In genomic region chr3:61997112-61997511, GRCh38 we compare ENCODE assay signal across 19 cellular contexts.
DNase-seq lines count a peak whose midpoint lies in the region; ATAC-seq and TF ChIP-seq lines count a peak whose summit lies in the region.
"Had no signal": no experiment of that assay in that cellular context is flagged by ENCODE, and none has a peak within 500 bp of the region (broad histone marks: within the 10 kb centered on the region; RNA-seq: fewer than 3 reads in every experiment).

No MANE protein-coding gene starts in this region.

- H3K36me3 ChIP-seq in cardiac muscle cell (no peaks in the 10 kb centered on the region), right atrium auricular region (no peaks in the 10 kb centered on the region), SK-N-SH (replicated peaks in 1 of 2; ENCODE audit: control insufficient read depth in 1 of 2, insufficient read depth in 2 of 2, low read length in 1 of 2) (no peaks in the 10 kb centered on the region), ascending aorta (no peaks in the 10 kb centered on the region)
- H3K36me3 ChIP-seq: prostate gland, SJSA1 had no signal

- H3K9me3 ChIP-seq in cardiac muscle cell (ENCODE audit: low read depth) (no peaks in the 10 kb centered on the region), right atrium auricular region (no peaks in the 10 kb centered on the region), SK-N-SH (no peaks in the 10 kb centered on the region), ascending aorta (no peaks in the 10 kb centered on the region)
- H3K9me3 ChIP-seq: mucosa of descending colon, prostate gland, SJSA1 had no signal

- H3K9me2 ChIP-seq in SK-N-SH = no peaks in the 10 kb centered on the region

- no peaks in the 10 kb centered on the region for H4K20me1 ChIP-seq in SK-N-SH (ENCODE audit: insufficient read depth)

- DNase-seq in cardiac muscle cell (ENCODE audit: low read depth in 1 of 2, low spot score in 1 of 2) = no peak
- no peak for DNase-seq in right atrium auricular region (ENCODE audit: low spot score)
- peak; percentile 47 for DNase-seq in SK-N-SH
- DNase-seq in left ventricle myocardium superior = no peak
- no peak for DNase-seq in ascending aorta (ENCODE audit: low spot score in 2 of 2)
- DNase-seq in mesothelial cell of epicardium (ENCODE audit: low spot score in 2 of 2, unreplicated experiment in 2 of 2) = no peak
- no peak for DNase-seq in anterior cingulate cortex (lab: John Stamatoyannopoulos, UW)
- no peak for DNase-seq in left lobe of liver (ENCODE audit: low spot score)
- DNase-seq: activated CD4-positive, CD25-positive, alpha-beta regulatory T cell treated with anti-CD3 and anti-CD28 coated beads, Interleukin-2, amount 50 U/mL, for 72 hours; DMS 273 treated with DMSO at 0.1 percent for 48 hours; effector memory CD8-positive, alpha-beta T cell; mucosa of descending colon; NCI-H2171; stimulated activated CD4-positive, alpha-beta T cell treated with anti-CD3 and anti-CD28 coated beads, Interleukin-4, amount 100 ng/mL, for 4 hours had no signal

- ATAC-seq in left ventricle myocardium superior = peak; percentile 55
- ATAC-seq in left lobe of liver = no peak
- ATAC-seq: activated naive CD4-positive, alpha-beta T cell treated with anti-CD3 and anti-CD28 coated beads, Interleukin-2, amount 50 U/mL, for 72 hours; effector memory CD8-positive, alpha-beta T cell; mucosa of descending colon had no signal

- POLR2A ChIA-PET in SK-N-SH (lab: Yijun Ruan, JAX) = no interaction called here

- peaks cover 24% of the 10 kb centered on the region for H3K4me1 ChIP-seq in cardiac muscle cell (ENCODE audit: low read depth)
- peaks cover 0 to 18% of the 10 kb centered on the region in 2 donors for H3K4me1 ChIP-seq in right atrium auricular region
- H3K4me1 ChIP-seq in SK-N-SH (ENCODE audit: control insufficient read depth in 1 of 2, insufficient read depth in 2 of 2, low read depth in 1 of 2, low read length in 1 of 2) = peaks cover 0 to 3% of the 10 kb centered on the region in 2 experiments; a peak in 2 of 4 replicates
- peaks cover 0 to 14% of the 10 kb centered on the region in 2 donors for H3K4me1 ChIP-seq in ascending aorta
- H3K4me1 ChIP-seq: prostate gland, SJSA1 had no signal

- H3F3A ChIP-seq in SK-N-SH (replicated peaks; ENCODE audit: insufficient read depth) = no peaks in the 10 kb centered on the region

- peak in 1 of 2 experiments; percentile 55; a peak in 2 of 4 replicates for TF ChIP-seq EP300 in SK-N-SH (IDR thresholded peaks at IDR 0.05; ENCODE audit: borderline replicate concordance in 1 of 2, low read depth in 1 of 2, low read length in 1 of 2)

- H3K4me3 ChIP-seq in cardiac muscle cell = no peak overlapping the region
- no peak overlapping the region for H3K4me3 ChIP-seq in right atrium auricular region
- H3K4me3 ChIP-seq in SK-N-SH (ENCODE audit: low read depth in 2 of 2, low read length in 1 of 2) = no peak overlapping the region
- H3K4me3 ChIP-seq in ascending aorta = no peak overlapping the region
- H3K4me3 ChIP-seq: mucosa of descending colon, prostate gland, SJSA1 had no signal

- no peak overlapping the region for H3K27ac Mint-ChIP-seq in mesothelial cell of epicardium
- H3K27ac Mint-ChIP-seq: activated naive CD4-positive, alpha-beta T cell treated with anti-CD3 and anti-CD28 coated beads, Interleukin-2, amount 50 U/mL, for 72 hours; effector memory CD8-positive, alpha-beta T cell had no signal

- no peak overlapping the region for H3K4me2 ChIP-seq in SK-N-SH

- H3K27me3 ChIP-seq in cardiac muscle cell = no peaks in the 10 kb centered on the region
- no peaks in the 10 kb centered on the region for H3K27me3 ChIP-seq in right atrium auricular region
- H3K27me3 ChIP-seq in SK-N-SH (ENCODE audit: insufficient read depth) = no peaks in the 10 kb centered on the region
- H3K27me3 ChIP-seq in ascending aorta = no peaks in the 10 kb centered on the region
- H3K27me3 ChIP-seq: SJSA1 had no signal

- H2AFZ ChIP-seq in SK-N-SH (ENCODE audit: low read depth) = no peak overlapping the region

- no peaks in the 10 kb centered on the region for H3K9me3 Mint-ChIP-seq in mesothelial cell of epicardium
- H3K9me3 Mint-ChIP-seq: neural crest cell had no signal

- no peak overlapping the region for H3K4me3 Mint-ChIP-seq in mesothelial cell of epicardium
- H3K4me3 Mint-ChIP-seq: effector memory CD8-positive, alpha-beta T cell; neural crest cell had no signal

- no peak for TF ChIP-seq CTCF in cardiac muscle cell (IDR thresholded peaks at IDR 0.05; ENCODE audit: low read depth, low read length)
- no peak for TF ChIP-seq CTCF in right atrium auricular region (IDR thresholded peaks at IDR 0.05)
- TF ChIP-seq CTCF in SK-N-SH (IDR thresholded peaks at IDR 0.05) = no peak
- no peak for TF ChIP-seq CTCF in ascending aorta (IDR thresholded peaks at IDR 0.05)
- TF ChIP-seq CTCF in mesothelial cell of epicardium (IDR thresholded peaks at IDR 0.05; ENCODE audit: unreplicated experiment) = no peak

- H3K27ac ChIP-seq in cardiac muscle cell (peak overlapping the region; percentile 31), right atrium auricular region (peak overlapping the region in 1 of 2 donors; percentile 33), SK-N-SH (ENCODE audit: low read depth in 2 of 2, low read length in 1 of 2) (peak overlapping the region in 1 of 2 experiments; percentile 43; a peak in 1 of 4 replicates), ascending aorta (no peak overlapping the region)
- H3K27ac ChIP-seq: C4-2B, prostate gland, SJSA1 had no signal

- 80% methylated on average over 4 of the region's 4 CpGs for WGBS in SK-N-SH (ENCODE audit: low lambda C conversion rate)

- CTCF ChIA-PET in SK-N-SH (lab: Yijun Ruan, JAX) = interaction anchor here (1.4 kb wide), 1 partner anchor 10 kb away, joined by 3 read pairs; no protein-coding TSS in a partner anchor

- H3K36me3 Mint-ChIP-seq in mesothelial cell of epicardium = peaks cover 3% of the 10 kb centered on the region
- H3K36me3 Mint-ChIP-seq: activated naive CD4-positive, alpha-beta T cell treated with anti-CD3 and anti-CD28 coated beads, Interleukin-2, amount 50 U/mL, for 72 hours had no signal

- no peak overlapping the region for H3K9ac ChIP-seq in SK-N-SH

- intact Hi-C loops in left ventricle myocardium superior (cut with micrococcal nuclease) (no loop called here), ascending aorta (cut with DNase I) (no loop called here)

- H3K27me3 Mint-ChIP-seq in mesothelial cell of epicardium (ENCODE audit: low read depth) = no peaks in the 10 kb centered on the region
- H3K27me3 Mint-ChIP-seq: effector memory CD8-positive, alpha-beta T cell had no signal

- peaks cover 4% of the 10 kb centered on the region for H3K4me1 Mint-ChIP-seq in mesothelial cell of epicardium
- H3K4me1 Mint-ChIP-seq: neural crest cell had no signal

- TF ChIP-seq RAD21 in SK-N-SH (IDR thresholded peaks at IDR 0.05; ENCODE audit: low read length) = no peak

- peaks cover 2% of the 10 kb centered on the region; the same call in 1 of the 2 replicates for H3K79me2 ChIP-seq in SK-N-SH (ENCODE audit: insufficient read depth)

TF ChIP-seq in SK-N-SH, 30 proteins besides CTCF, POLR2A, EP300 and RAD21:
- TF ChIP-seq MXI1 (IDR thresholded peaks at IDR 0.05; ENCODE audit: low read depth, low read length) = no peak
- no peak for TF ChIP-seq RFX5 (IDR thresholded peaks at IDR 0.05; ENCODE audit: low read length)
- TF ChIP-seq FOXJ3 (CRISPR knock-in tag; IDR thresholded peaks at IDR 0.05) = 0 out of 2 replicates have a peak, but pooled peaks have one; percentile 36
- no peak for TF ChIP-seq USF2 (IDR thresholded peaks at IDR 0.05; ENCODE audit: borderline replicate concordance, low read depth, low read length)
- no peak for TF ChIP-seq GABPA (IDR thresholded peaks at IDR 0.05; ENCODE audit: low read depth)
- peak; percentile 65 for TF ChIP-seq GATA2 (CRISPR knock-in tag; IDR thresholded peaks at IDR 0.05)
- no peak for TF ChIP-seq EZH2phosphoT487 (IDR thresholded peaks at IDR 0.05; ENCODE audit: borderline replicate concordance, low read depth)
- TF ChIP-seq RXRA (IDR thresholded peaks at IDR 0.05; ENCODE audit: borderline replicate concordance, low read depth) = no peak
